ENCODE assay signal across 19 cellular contexts in the genomic region with DNA sequence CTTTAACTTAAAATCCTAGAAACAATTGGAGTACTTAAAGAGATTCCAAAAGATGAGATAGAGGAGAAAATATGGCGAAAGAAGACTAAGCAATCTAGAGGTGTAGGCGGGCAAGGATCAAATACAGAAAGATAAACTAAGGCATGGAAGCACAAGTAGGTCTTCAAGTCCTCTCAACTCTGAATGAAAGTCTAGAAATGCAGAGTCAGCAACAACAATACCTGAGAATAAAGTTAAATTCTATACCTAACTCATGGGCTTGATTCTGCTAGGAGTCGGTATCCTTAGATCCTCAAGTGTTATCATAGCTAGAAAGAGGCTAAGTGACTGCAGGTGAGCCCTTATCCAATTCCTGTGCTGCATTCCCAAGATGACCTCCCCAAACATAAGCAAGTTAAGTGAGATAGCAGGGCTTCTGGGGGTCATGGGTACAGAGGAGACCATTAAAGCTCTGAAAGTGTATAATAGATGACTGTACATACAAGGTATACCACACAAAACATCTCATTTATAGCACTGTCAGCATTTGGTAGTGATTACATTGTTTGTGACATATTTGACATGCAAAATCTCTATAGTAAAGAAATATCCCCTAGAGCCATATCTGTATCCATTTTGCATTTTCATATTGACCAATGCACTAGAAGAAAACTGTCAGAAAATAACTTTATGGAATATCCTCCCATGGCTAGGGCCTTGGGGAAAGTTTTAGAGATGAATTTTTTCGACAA.
"Had no signal": no experiment of that assay in that cellular context is flagged by ENCODE, and none has a peak within 500 bp of the region (broad histone marks: within the 10 kb centered on the region; RNA-seq: fewer than 3 reads in every experiment).

No MANE protein-coding gene starts in this region.

- H3K4me1 ChIP-seq: SJSA1 had no signal

- H3K4me3 Mint-ChIP-seq: IgD-negative memory B cell had no signal

- H3K27ac Mint-ChIP-seq: IgD-negative memory B cell had no signal

- H3K9me3 ChIP-seq: SJSA1 had no signal

- H3K9me3 Mint-ChIP-seq: IgD-negative memory B cell had no signal

- H3K27ac ChIP-seq: SJSA1, SK-N-MC had no signal

- DNase-seq: Karpas-422, KBM-7, MM.1S, NCI-H1436, NCI-H187, NCI-H2029, NCI-H2081 treated with DMSO at 0.1 percent for 48 hours, NCI-H2171, NCI-H345, NCI-H446 treated with DMSO at 0.1 percent for 48 hours, NCI-H510A treated with DMSO at 0.1 percent for 48 hours, NCI-H526 treated with DMSO at 0.1 percent for 48 hours, NCI-H748 treated with DMSO at 0.1 percent for 48 hours, Right ventricle myocardium superior, RPMI8226, SIG-M5 had no signal

- H3K4me3 ChIP-seq: SJSA1, SK-N-MC had no signal

- H3K36me3 ChIP-seq: SJSA1 had no signal
